7 cellular contexts compared by ENCODE assay signal in genomic region chr4:69484011-69484410, GRCh38. TPM values are rescaled to one million over a fixed set of nuclear protein-coding genes. Genes with fewer than 3 reads are reported as not detected.
"Had no signal": no experiment of that assay in that cellular context is flagged by ENCODE, and none has a peak within 500 bp of the region (broad histone marks: within the 10 kb centered on the region; RNA-seq: fewer than 3 reads in every experiment).

No MANE protein-coding gene starts in this region.

- DNase-seq: H9, HCEC 1CT, IMR-90, KG1 had no signal

- ATAC-seq: GM23338, K562 had no signal

- H3K4me3 ChIP-seq: GM23338, K562 had no signal

RNA-seq across cellular contexts. Expression of gene UGT2B4, which starts 11.7 kb away (rescaled TPM):
- total RNA-seq: GM23338, H1, H9, IMR-90 had no signal
- polyA plus RNA-seq: GM23338, H1, IMR-90, K562 had no signal
